15 cellular contexts compared by ENCODE assay signal in genomic region chr5:171407234-171407633, GRCh38. TPM values are rescaled to one million over a fixed set of nuclear protein-coding genes. Genes with fewer than 3 reads are reported as not detected.
"Had no signal": no experiment of that assay in that cellular context is flagged by ENCODE, and none has a peak within 500 bp of the region (broad histone marks: within the 10 kb centered on the region; RNA-seq: fewer than 3 reads in every experiment).

No MANE protein-coding gene starts in this region.

- H3K9me3 ChIP-seq: SK-N-SH, testis, upper lobe of right lung had no signal

- H3K27me3 ChIP-seq: dorsolateral prefrontal cortex, foreskin keratinocyte, testis, upper lobe of right lung had no signal

- H3K27ac Mint-ChIP-seq: activated naive CD4-positive, alpha-beta T cell treated with anti-CD3 and anti-CD28 coated beads for 36 hours; nephron progenitor cell had no signal

- H3K9me3 Mint-ChIP-seq: activated naive CD4-positive, alpha-beta T cell treated with anti-CD3 and anti-CD28 coated beads for 36 hours; activated T-helper 1 cell treated with anti-CD3 and anti-CD28 coated beads, Interleukin-12 subunit alpha, Interleukin-12 subunit beta, Interleukin-2, Interleukin-4 antibody, amounts not matched to agents 30 ng/mL and 10 ng/mL and 1 ng/mL, durations not matched to agents 14 hours and 24 hours and 36 hours had no signal

- H3K4me1 ChIP-seq: testis, upper lobe of right lung had no signal

- H3K4me3 ChIP-seq: dorsolateral prefrontal cortex, testis, upper lobe of right lung had no signal

- H3K4me2 ChIP-seq: SK-N-SH had no signal

- H3K9ac ChIP-seq: SK-N-SH had no signal

- H3K27ac ChIP-seq: dorsolateral prefrontal cortex, foreskin keratinocyte, testis, upper lobe of right lung had no signal

- ATAC-seq: foreskin keratinocyte, left cardiac atrium, upper lobe of right lung had no signal

- H3K4me1 Mint-ChIP-seq: nephron progenitor cell had no signal

- DNase-seq: activated CD4-positive, alpha-beta T cell treated with anti-CD3 and anti-CD28 coated beads, Interleukin-2, amount 50 U/mL, for 1 hour; activated naive CD4-positive, alpha-beta T cell treated with anti-CD3 and anti-CD28 coated beads for 36 hours; dorsolateral prefrontal cortex; foreskin keratinocyte; head of caudate nucleus; left cardiac atrium; nephron progenitor cell; SK-N-SH; stimulated activated CD4-positive, alpha-beta T cell treated with anti-CD3 and anti-CD28 coated beads, Interleukin-2, amount 100 ng/mL, for 48 hours; stimulated activated naive CD4-positive, alpha-beta T cell treated with Interleukin-2 at 50 U/mL for 16 hours; T-helper 2 cell; testis; upper lobe of right lung had no signal

- H3K4me3 Mint-ChIP-seq: activated naive CD4-positive, alpha-beta T cell treated with anti-CD3 and anti-CD28 coated beads for 36 hours; activated T-helper 1 cell treated with anti-CD3 and anti-CD28 coated beads, Interleukin-12 subunit alpha, Interleukin-12 subunit beta, Interleukin-2, Interleukin-4 antibody, amounts not matched to agents 30 ng/mL and 10 ng/mL and 1 ng/mL, durations not matched to agents 14 hours and 24 hours and 36 hours; nephron progenitor cell had no signal

RNA-seq across cellular contexts. Expression of gene FGF18, which starts 12.2 kb away (rescaled TPM):
- total RNA-seq: foreskin keratinocyte, lung microvascular endothelial cell had no signal
- polyA plus RNA-seq: foreskin keratinocyte had no signal
